1 cellular context compared by ENCODE assay signal in genomic region chr10:125101581-125101980, GRCh38.
TF ChIP-seq lines count a peak whose summit lies in the region.

No MANE protein-coding gene starts in this region.

TF ChIP-seq in IMR-90, 13 proteins besides CTCF, POLR2A, EP300 and RAD21 (continued from another document):
- no peak for TF ChIP-seq USF2 (IDR thresholded peaks at IDR 0.05; ENCODE audit: low read depth, low read length)
- TF ChIP-seq RFX5 (IDR thresholded peaks at IDR 0.05; ENCODE audit: low read depth, low read length): no peak
- TF ChIP-seq ELK1 (IDR thresholded peaks at IDR 0.05; ENCODE audit: borderline replicate concordance, low read depth, low read length): no peak
